ENCODE assay signal across 11 cellular contexts in genomic region chr12:13178568-13179158, GRCh38. TPM values are rescaled to one million over a fixed set of nuclear protein-coding genes. Genes with fewer than 3 reads are reported as not detected.
DNase-seq lines count a peak whose midpoint lies in the region; ATAC-seq lines count a peak whose summit lies in the region.
"Had no signal": no experiment of that assay in that cellular context is flagged by ENCODE, and none has a peak within 500 bp of the region (broad histone marks: within the 10 kb centered on the region; RNA-seq: fewer than 3 reads in every experiment).

No MANE protein-coding gene starts in this region.

- no peaks in the 10 kb centered on the region for H3K36me3 ChIP-seq in CD8-positive, alpha-beta memory T cell (ENCODE audit: insufficient read depth, low read length)

- peaks cover 0 to 1% (median 0%) of the 10 kb centered on the region in 3 donors for H3K36me3 Mint-ChIP-seq in CD8-positive, alpha-beta memory T cell

- peaks cover 17 to 26% (median 25%) of the 10 kb centered on the region in 3 donors for H3K4me1 Mint-ChIP-seq in CD8-positive, alpha-beta memory T cell

- CTCF ChIA-PET in CD8-positive, alpha-beta memory T cell (lab: Charles Lee): interaction anchor here (1.1 to 2.3 kb wide), 3 partner anchors 11 to 263 kb away, joined by 3 to 8 read pairs (median 5); no protein-coding TSS in a partner anchor

- no peaks in the 10 kb centered on the region for H3K27me3 ChIP-seq in CD8-positive, alpha-beta memory T cell (ENCODE audit: insufficient read depth, low read length, poor library complexity, severe bottlenecking)

- H3K27ac Mint-ChIP-seq in CD8-positive, alpha-beta memory T cell: peak overlapping the region in 2 of 8 donors; percentile 10 to 92

- intact Hi-C loops in Right ventricle myocardium superior (cut with DNase I) (no loop called here), sciatic nerve (cut with DNase I) (no loop called here)

- H3K4me1 ChIP-seq in CD8-positive, alpha-beta memory T cell (ENCODE audit: insufficient read depth, low read length): peaks cover 18% of the 10 kb centered on the region

- POLR2A ChIA-PET in CD8-positive, alpha-beta memory T cell (lab: Charles Lee): interaction anchor here (0.7 kb wide), 1 partner anchor 49 kb away, joined by 3 read pairs; no protein-coding TSS in a partner anchor

- no peak overlapping the region for H3K27ac ChIP-seq in CD8-positive, alpha-beta memory T cell (ENCODE audit: low read depth, low read length)

- ATAC-seq in Right ventricle myocardium superior (ENCODE audit: poor library complexity): peak; percentile 68
- peak; percentile 60 for ATAC-seq in sciatic nerve
- ATAC-seq in HG03175 (IDR thresholded peaks at IDR 0.05; ENCODE audit: unreplicated experiment): no peak

- peak overlapping the region; percentile 6 for H3K4me3 ChIP-seq in CD8-positive, alpha-beta memory T cell (ENCODE audit: low read length)

- peak overlapping the region in 1 of 7 donors; percentile 75 for H3K4me3 Mint-ChIP-seq in CD8-positive, alpha-beta memory T cell

- H3K27me3 Mint-ChIP-seq in CD8-positive, alpha-beta memory T cell: peaks cover 15 to 30% of the 10 kb centered on the region in 2 donors

- H3K9me3 Mint-ChIP-seq in CD8-positive, alpha-beta memory T cell: no peaks in the 10 kb centered on the region

- no peak for DNase-seq in CD8-positive, alpha-beta memory T cell
- DNase-seq in RPMI7951 (ENCODE audit: low read depth) (peak; percentile 25), Right ventricle myocardium superior (peak; percentile 70), sciatic nerve (ENCODE audit: low spot score) (no peak), NOMO-1 (lab: John Stamatoyannopoulos, UW; ENCODE audit: unreplicated experiment in 2 of 2) (no peak), H4 (ENCODE audit: low spot score) (no peak)
- DNase-seq in stimulated activated CD4-positive, alpha-beta T cell treated with anti-CD3 and anti-CD28 coated beads, Interleukin-2, amount 100 ng/mL, for 48 hours: no peak
- DNase-seq: activated effector memory CD4-positive, alpha-beta T cell treated with Interleukin-2 at 50 U/mL for 16 hours; C1 segment of cervical spinal cord; NCI-H446 had no signal

- H3K9me3 ChIP-seq in CD8-positive, alpha-beta memory T cell (ENCODE audit: low read length): no peaks in the 10 kb centered on the region

RNA-seq across cellular contexts. Expression of gene EMP1, which starts 17.9 kb away (rescaled TPM):
- total RNA-seq in CD8-positive, alpha-beta memory T cell: 10 to 100 TPM in 1 of 2 experiments, 1 to 10 TPM in 1; 9.6 to 12.9 TPM
- polyA plus RNA-seq in CD8-positive, alpha-beta memory T cell: 0.35 TPM
- total RNA-seq in RPMI7951 (2014; rRNA removed; shearing (Covaris generic)): 71.3 and 120 TPM in 2 replicates
- 99.9 TPM for total RNA-seq in Right ventricle myocardium superior
- 413 TPM for total RNA-seq in sciatic nerve
- 44.5 and 97.8 TPM in 2 replicates for total RNA-seq in H4 (2014; rRNA removed; shearing (Covaris generic))

Comparison
In these comparisons a context has a peak if more than half of its experiments do, and no peak if none do; other contexts are left out.
1. DNase-seq: peak in RPMI7951 (single experiment) and Right ventricle myocardium superior (single experiment); none in CD8-positive, alpha-beta memory T cell (0 of 5), sciatic nerve (single experiment), stimulated activated CD4-positive, alpha-beta T cell treated with anti-CD3 and anti-CD28 coated beads, Interleukin-2, amount 100 ng/mL, for 48 hours (0 of 2), NOMO-1 (0 of 2) and H4 (single experiment).